Comparison of ENCODE assay signal across 26 cellular contexts in genomic region chr11:92198276-92198675, GRCh38. TPM values are rescaled to one million over a fixed set of nuclear protein-coding genes. Genes with fewer than 3 reads are reported as not detected.
"Had no signal": no experiment of that assay in that cellular context is flagged by ENCODE, and none has a peak within 500 bp of the region (broad histone marks: within the 10 kb centered on the region; RNA-seq: fewer than 3 reads in every experiment).

No MANE protein-coding gene starts in this region.

- H3K27me3 ChIP-seq: ascending aorta, breast epithelium, cardiac muscle cell, dorsolateral prefrontal cortex had no signal

- DNase-seq: activated CD4-positive, alpha-beta memory T cell treated with anti-CD3 and anti-CD28 coated beads for 36 hours; activated CD4-positive, alpha-beta T cell treated with anti-CD3 and anti-CD28 coated beads for 36 hours; activated CD4-positive, alpha-beta T cell treated with anti-CD3 and anti-CD28 coated beads, Interleukin-2, amount 10 ng/mL, durations not matched to agents 24 days and 14 days; activated CD4-positive, CD25-positive, alpha-beta regulatory T cell; activated CD4-positive, CD25-positive, alpha-beta regulatory T cell treated with anti-CD3 and anti-CD28 coated beads, Interleukin-2, amount 50 U/mL, for 72 hours; activated CD8-positive, alpha-beta memory T cell treated with anti-CD3 and anti-CD28 coated beads, Interleukin-2, amount 50 U/mL, for 48 hours; activated gamma-delta T cell; activated naive CD4-positive, alpha-beta T cell; activated naive CD4-positive, alpha-beta T cell treated with anti-CD3 and anti-CD28 coated beads, Interleukin-2, amount 10 ng/mL, durations not matched to agents 7 days and 5 days; activated naive CD8-positive, alpha-beta T cell treated with anti-CD3 and anti-CD28 coated beads, Interleukin-2, amount 10 ng/mL, durations not matched to agents 7 days and 5 days; activated T-cell treated with anti-CD3 and anti-CD28 coated beads for 4 hours; activated T-cell treated with anti-CD3 and anti-CD28 coated beads, Interleukin-2, amount 50 U/mL, for 24 hours; activated T-cell treated with anti-CD3 and anti-CD28 coated beads, Interleukin-2, amount 50 U/mL, for 72 hours; dorsolateral prefrontal cortex; effector memory CD4-positive, alpha-beta T cell; endodermal cell; foreskin fibroblast; head of caudate nucleus; hypothalamus; T1000 had no signal

- H3K27ac ChIP-seq: ascending aorta, breast epithelium, cardiac muscle cell, coronary artery, dorsolateral prefrontal cortex had no signal

- H3K4me3 ChIP-seq: ascending aorta, breast epithelium, cardiac muscle cell, coronary artery, dorsolateral prefrontal cortex had no signal

- ATAC-seq: activated CD4-positive, alpha-beta T cell treated with anti-CD3 and anti-CD28 coated beads for 36 hours; activated naive CD4-positive, alpha-beta T cell treated with anti-CD3 and anti-CD28 coated beads, Interleukin-2, amount 50 U/mL, for 72 hours; activated T-cell treated with anti-CD3 and anti-CD28 coated beads, Interleukin-2, amount 50 U/mL, for 72 hours; esophagus mucosa had no signal

- H3K36me3 ChIP-seq: ascending aorta, breast epithelium, cardiac muscle cell had no signal

- H3K9me3 ChIP-seq: ascending aorta, breast epithelium had no signal

RNA-seq across cellular contexts. Expression of gene FAT3, which starts 26.3 kb away (rescaled TPM):
- total RNA-seq: activated CD4-positive, alpha-beta memory T cell treated with anti-CD3 and anti-CD28 coated beads for 36 hours; activated CD4-positive, alpha-beta T cell treated with anti-CD3 and anti-CD28 coated beads for 36 hours; activated CD4-positive, alpha-beta T cell treated with anti-CD3 and anti-CD28 coated beads, Interleukin-2, amount 10 ng/mL, durations not matched to agents 24 days and 14 days; activated naive CD4-positive, alpha-beta T cell treated with anti-CD3 and anti-CD28 coated beads, Interleukin-2, amount 50 U/mL, for 72 hours; activated naive CD8-positive, alpha-beta T cell treated with anti-CD3 and anti-CD28 coated beads, Interleukin-2, amount 10 ng/mL, durations not matched to agents 7 days and 5 days; activated T-cell treated with anti-CD3 and anti-CD28 coated beads, Interleukin-2, amount 50 U/mL, for 72 hours had no signal
